8 cellular contexts compared by ENCODE assay signal in the genomic region with DNA sequence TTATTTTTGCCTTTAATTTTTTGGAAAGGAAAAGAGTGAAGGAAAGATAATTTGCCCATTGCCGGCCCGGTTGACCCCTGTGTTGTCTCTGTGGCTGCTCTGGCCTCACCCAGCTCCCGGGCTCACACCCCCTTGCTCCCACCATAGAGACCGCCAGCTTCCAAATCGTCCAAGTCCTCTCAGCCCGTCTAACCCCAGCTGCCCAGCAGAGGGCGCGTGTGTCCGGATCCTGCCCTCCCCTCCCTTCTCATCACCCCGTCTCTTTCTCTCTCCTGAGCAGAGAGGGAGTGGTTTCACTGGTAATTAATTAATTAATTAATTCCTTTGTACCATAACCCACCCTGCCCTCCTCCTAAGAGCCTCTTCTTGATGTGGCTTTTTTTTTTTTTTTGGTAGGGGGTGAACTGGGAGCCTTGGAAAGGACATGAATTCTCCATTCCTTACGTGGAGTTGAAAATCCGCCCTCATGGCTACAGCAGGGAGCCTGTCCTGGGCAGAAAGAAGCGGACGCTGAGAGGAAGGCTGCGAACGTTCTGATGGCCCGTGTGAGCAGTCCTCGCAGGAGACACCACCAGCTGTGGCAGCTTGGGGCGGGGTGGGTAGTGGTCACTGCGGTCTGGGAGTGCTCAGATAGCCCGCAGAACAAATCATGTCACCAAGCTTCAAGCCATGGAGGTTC. TPM values are rescaled to one million over a fixed set of nuclear protein-coding genes. Genes with fewer than 3 reads are reported as not detected.
A peak's percentile ranks its signal among the peaks of the same experiment; 100 is the strongest.
DNase-seq lines count a peak whose midpoint lies in the region; ATAC-seq and TF ChIP-seq lines count a peak whose summit lies in the region.

No MANE protein-coding gene starts in this region.

- in situ Hi-C loops in SK-MEL-5 (cut with HindIII; ENCODE audit: low pct_unique_long_range_greater_than_20kb, low sequenced_read_pairs): no loop called here

- DNase-seq in AG10803 (ENCODE audit: low read depth): peak; percentile 43
- DNase-seq in SK-MEL-5 (ENCODE audit: low read depth, low spot score): peak; percentile 82
- peak; percentile 46 for DNase-seq in activated gamma-delta T cell treated with anti-CD3 and anti-CD28 coated beads, Interleukin-2, amount 50 U/mL, for 16 hours (ENCODE audit: low read depth)
- peak; percentile 90 for DNase-seq in Right ventricle myocardium inferior (ENCODE audit: missing footprints)
- peak; percentile 67 for DNase-seq in progenitor cell of endocrine pancreas (ENCODE audit: low spot score, unreplicated experiment)
- no peak for DNase-seq in vagina (ENCODE audit: extremely low spot score in 2 of 2)

- H3K9me3 Mint-ChIP-seq in progenitor cell of endocrine pancreas (ENCODE audit: low read depth): no peaks in the 10 kb centered on the region

- H3K9me3 ChIP-seq in vagina: no peaks in the 10 kb centered on the region

- no peak overlapping the region for H3K27ac Mint-ChIP-seq in progenitor cell of endocrine pancreas

- no peaks in the 10 kb centered on the region for H3K36me3 ChIP-seq in vagina

- peaks cover 38% of the 10 kb centered on the region for H3K27me3 Mint-ChIP-seq in progenitor cell of endocrine pancreas

- peak; percentile 39 for ATAC-seq in GM19023 (IDR thresholded peaks at IDR 0.05; ENCODE audit: unreplicated experiment)
- peak; percentile 88 for ATAC-seq in Right ventricle myocardium inferior

- H3K36me3 Mint-ChIP-seq in progenitor cell of endocrine pancreas (ENCODE audit: insufficient read depth): no peaks in the 10 kb centered on the region

- no peak overlapping the region for H3K27ac ChIP-seq in vagina

- peak overlapping the region; percentile 37 for H3K4me3 Mint-ChIP-seq in progenitor cell of endocrine pancreas (ENCODE audit: low read depth)

- intact Hi-C loops in Right ventricle myocardium inferior (cut with DNase I): no loop called here
- intact Hi-C loops in vagina (cut with DNase I): no loop called here

- H3K4me3 ChIP-seq in AG10803 (ENCODE audit: low read length) (no peak overlapping the region), vagina (no peak overlapping the region)

- H3K4me1 Mint-ChIP-seq in progenitor cell of endocrine pancreas (ENCODE audit: low read depth): peaks cover 2% of the 10 kb centered on the region

- TF ChIP-seq POLR2A in vagina (IDR thresholded peaks at IDR 0.05): no peak

- H3K27me3 ChIP-seq in vagina: no peaks in the 10 kb centered on the region

- no peaks in the 10 kb centered on the region for H3K4me1 ChIP-seq in vagina

- peak; percentile 95 for TF ChIP-seq CTCF in AG10803 (conservative IDR thresholded peaks at IDR 0.05; ENCODE audit: low read length)
- peak; percentile 99 for TF ChIP-seq CTCF in LNCAP (IDR thresholded peaks at IDR 0.05)
- TF ChIP-seq CTCF in progenitor cell of endocrine pancreas (IDR thresholded peaks at IDR 0.05; ENCODE audit: unreplicated experiment): peak; percentile 85
- peak; percentile 33 to 71 (median 33) for TF ChIP-seq CTCF in vagina (IDR thresholded peaks at IDR 0.05)

RNA-seq across cellular contexts. Expression of a gene that starts 45.9 kb away (rescaled TPM):
- 1.1 and 1.5 TPM in 2 replicates for total RNA-seq in SK-MEL-5 (2014; rRNA removed; shearing (Covaris generic))
- 2.2 and 2.3 TPM in 2 replicates for polyA plus RNA-seq in SK-MEL-5 (2015; cell fraction: cytosol; rRNA removed)
- 0.70 and 2.4 TPM in 2 replicates for polyA plus RNA-seq in SK-MEL-5 (2015; cell fraction: nucleus; rRNA removed)
- total RNA-seq in Right ventricle myocardium inferior (22.8 TPM), progenitor cell of endocrine pancreas (2.4 and 2.8 TPM in 2 replicates), vagina (38.5 TPM)

Comparison
In these comparisons a context has a peak if more than half of its experiments do, and no peak if none do; other contexts are left out.
1. DNase-seq: peak in AG10803 (single experiment), SK-MEL-5 (single experiment), activated gamma-delta T cell treated with anti-CD3 and anti-CD28 coated beads, Interleukin-2, amount 50 U/mL, for 16 hours (single experiment), Right ventricle myocardium inferior (single experiment) and progenitor cell of endocrine pancreas (single experiment); none in vagina (0 of 2).
2. CTCF ChIP-seq: peak in every context shown above with its lines; median percentile 99 in LNCAP; 95 in AG10803; 85 in progenitor cell of endocrine pancreas; 33 in vagina.